In the genomic region with DNA sequence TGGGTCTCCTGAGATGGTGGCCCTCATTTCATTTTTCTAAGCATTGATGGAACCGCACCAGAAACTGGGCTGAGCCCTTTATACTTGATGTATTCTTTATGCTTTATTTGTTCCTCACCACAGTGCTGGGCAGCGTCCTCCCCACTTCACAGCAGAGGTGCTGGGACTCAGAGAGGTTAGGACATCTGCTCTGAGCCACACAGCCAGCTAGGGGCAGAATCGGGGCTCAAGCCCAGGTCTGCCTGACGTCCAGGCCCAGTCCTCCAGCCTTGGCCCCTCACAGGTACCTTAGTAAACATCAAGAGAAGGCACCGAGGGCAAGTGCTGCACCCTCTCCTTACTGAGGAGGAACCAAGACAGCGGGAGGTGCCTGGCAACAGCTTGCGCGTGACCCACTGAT, we compare ENCODE assay signal across 1 cellular context.
TF ChIP-seq lines count a peak whose summit lies in the region.

No MANE protein-coding gene starts in this region.

TF ChIP-seq in GM23338, 12 proteins besides CTCF, POLR2A, EP300 and RAD21 (continued from another document):
- TF ChIP-seq ZNF331 (CRISPR knock-in tag; IDR thresholded peaks at IDR 0.05; ENCODE audit: low read depth) (no peak), EZH2 (IDR thresholded peaks at IDR 0.05; ENCODE audit: low read depth, unreplicated experiment) (no peak)
- TF ChIP-seq, protein P1, sequence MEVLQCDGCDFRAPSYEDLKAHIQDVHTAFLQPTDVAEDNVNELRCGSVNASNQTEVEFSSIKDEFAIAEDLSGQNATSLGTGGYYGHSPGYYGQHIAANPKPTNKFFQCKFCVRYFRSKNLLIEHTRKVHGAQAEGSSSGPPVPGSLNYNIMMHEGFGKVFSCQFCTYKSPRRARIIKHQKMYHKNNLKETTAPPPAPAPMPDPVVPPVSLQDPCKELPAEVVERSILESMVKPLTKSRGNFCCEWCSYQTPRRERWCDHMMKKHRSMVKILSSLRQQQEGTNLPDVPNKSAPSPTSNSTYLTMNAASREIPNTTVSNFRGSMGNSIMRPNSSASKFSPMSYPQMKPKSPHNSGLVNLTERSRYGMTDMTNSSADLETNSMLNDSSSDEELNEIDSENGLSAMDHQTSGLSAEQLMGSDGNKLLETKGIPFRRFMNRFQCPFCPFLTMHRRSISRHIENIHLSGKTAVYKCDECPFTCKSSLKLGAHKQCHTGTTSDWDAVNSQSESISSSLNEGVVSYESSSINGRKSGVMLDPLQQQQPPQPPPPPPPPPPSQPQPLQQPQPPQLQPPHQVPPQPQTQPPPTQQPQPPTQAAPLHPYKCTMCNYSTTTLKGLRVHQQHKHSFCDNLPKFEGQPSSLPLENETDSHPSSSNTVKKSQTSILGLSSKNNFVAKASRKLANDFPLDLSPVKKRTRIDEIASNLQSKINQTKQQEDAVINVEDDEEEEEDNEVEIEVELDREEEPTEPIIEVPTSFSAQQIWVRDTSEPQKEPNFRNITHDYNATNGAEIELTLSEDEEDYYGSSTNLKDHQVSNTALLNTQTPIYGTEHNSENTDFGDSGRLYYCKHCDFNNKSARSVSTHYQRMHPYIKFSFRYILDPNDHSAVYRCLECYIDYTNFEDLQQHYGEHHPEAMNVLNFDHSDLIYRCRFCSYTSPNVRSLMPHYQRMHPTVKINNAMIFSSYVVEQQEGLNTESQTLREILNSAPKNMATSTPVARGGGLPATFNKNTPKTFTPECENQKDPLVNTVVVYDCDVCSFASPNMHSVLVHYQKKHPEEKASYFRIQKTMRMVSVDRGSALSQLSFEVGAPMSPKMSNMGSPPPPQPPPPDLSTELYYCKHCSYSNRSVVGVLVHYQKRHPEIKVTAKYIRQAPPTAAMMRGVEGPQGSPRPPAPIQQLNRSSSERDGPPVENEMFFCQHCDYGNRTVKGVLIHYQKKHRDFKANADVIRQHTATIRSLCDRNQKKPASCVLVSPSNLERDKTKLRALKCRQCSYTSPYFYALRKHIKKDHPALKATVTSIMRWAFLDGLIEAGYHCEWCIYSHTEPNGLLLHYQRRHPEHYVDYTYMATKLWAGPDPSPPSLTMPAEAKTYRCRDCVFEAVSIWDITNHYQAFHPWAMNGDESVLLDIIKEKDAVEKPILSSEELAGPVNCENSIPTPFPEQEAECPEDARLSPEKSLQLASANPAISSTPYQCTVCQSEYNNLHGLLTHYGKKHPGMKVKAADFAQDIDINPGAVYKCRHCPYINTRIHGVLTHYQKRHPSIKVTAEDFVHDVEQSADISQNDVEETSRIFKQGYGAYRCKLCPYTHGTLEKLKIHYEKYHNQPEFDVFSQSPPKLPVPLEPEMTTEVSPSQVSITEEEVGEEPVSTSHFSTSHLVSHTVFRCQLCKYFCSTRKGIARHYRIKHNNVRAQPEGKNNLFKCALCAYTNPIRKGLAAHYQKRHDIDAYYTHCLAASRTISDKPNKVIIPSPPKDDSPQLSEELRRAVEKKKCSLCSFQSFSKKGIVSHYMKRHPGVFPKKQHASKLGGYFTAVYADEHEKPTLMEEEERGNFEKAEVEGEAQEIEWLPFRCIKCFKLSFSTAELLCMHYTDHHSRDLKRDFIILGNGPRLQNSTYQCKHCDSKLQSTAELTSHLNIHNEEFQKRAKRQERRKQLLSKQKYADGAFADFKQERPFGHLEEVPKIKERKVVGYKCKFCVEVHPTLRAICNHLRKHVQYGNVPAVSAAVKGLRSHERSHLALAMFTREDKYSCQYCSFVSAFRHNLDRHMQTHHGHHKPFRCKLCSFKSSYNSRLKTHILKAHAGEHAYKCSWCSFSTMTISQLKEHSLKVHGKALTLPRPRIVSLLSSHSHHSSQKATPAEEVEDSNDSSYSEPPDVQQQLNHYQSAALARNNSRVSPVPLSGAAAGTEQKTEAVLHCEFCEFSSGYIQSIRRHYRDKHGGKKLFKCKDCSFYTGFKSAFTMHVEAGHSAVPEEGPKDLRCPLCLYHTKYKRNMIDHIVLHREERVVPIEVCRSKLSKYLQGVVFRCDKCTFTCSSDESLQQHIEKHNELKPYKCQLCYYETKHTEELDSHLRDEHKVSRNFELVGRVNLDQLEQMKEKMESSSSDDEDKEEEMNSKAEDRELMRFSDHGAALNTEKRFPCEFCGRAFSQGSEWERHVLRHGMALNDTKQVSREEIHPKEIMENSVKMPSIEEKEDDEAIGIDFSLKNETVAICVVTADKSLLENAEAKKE (CRISPR knock-in tag; IDR thresholded peaks at IDR 0.05) = no peak
